In genomic region chr6:105759015-105759414, GRCh38 we compare ENCODE assay signal across 20 cellular contexts.
A peak's percentile ranks its signal among the peaks of the same experiment; 100 is the strongest.
DNase-seq lines count a peak whose midpoint lies in the region; ATAC-seq, FAIRE-seq and TF ChIP-seq lines count a peak whose summit lies in the region.
"Had no signal": no experiment of that assay in that cellular context is flagged by ENCODE, and none has a peak within 500 bp of the region (broad histone marks: within the 10 kb centered on the region; RNA-seq: fewer than 3 reads in every experiment).

No MANE protein-coding gene starts in this region.

- BruUV-seq in Calu3 (replicated peaks; lab: Mats Ljungman, UMichigan) = no TSS peak

- ATAC-seq in left colon (peak; percentile 68), GM19328 (IDR thresholded peaks at IDR 0.05; ENCODE audit: unreplicated experiment) (no peak), GM19324 (IDR thresholded peaks at IDR 0.05; ENCODE audit: low FRiP score, unreplicated experiment) (no peak)

- H2AFZ ChIP-seq in MM.1S (ENCODE audit: low read length) (peak overlapping the region; percentile 37), SK-N-SH (ENCODE audit: low read depth) (no peak overlapping the region)

- peak overlapping the region; percentile 56 for H3K4me2 ChIP-seq in MM.1S (ENCODE audit: low read depth, low read length)
- no peak overlapping the region for H3K4me2 ChIP-seq in SK-N-SH

- TF ChIP-seq EP300 in SK-N-SH (IDR thresholded peaks at IDR 0.05; ENCODE audit: borderline replicate concordance in 1 of 2, low read depth in 1 of 2, low read length in 1 of 2) = no peak

- H3K9ac ChIP-seq in MM.1S (ENCODE audit: low read length) (peak overlapping the region; percentile 56), SK-N-SH (no peak overlapping the region)

- H3K9me3 Mint-ChIP-seq in Calu3 (ENCODE audit: low read depth, unreplicated experiment) = no peaks in the 10 kb centered on the region
- H3K9me3 Mint-ChIP-seq: HFFc6 had no signal

- POLR2A ChIA-PET in SK-N-SH (lab: Yijun Ruan, JAX) = no interaction called here

- H3K4me3 ChIP-seq in MM.1S (ENCODE audit: low read length) = no peak overlapping the region
- no peak overlapping the region for H3K4me3 ChIP-seq in bronchial epithelial cell (ENCODE audit: low read depth, low read length)
- no peak overlapping the region for H3K4me3 ChIP-seq in SK-N-SH (ENCODE audit: low read depth in 2 of 2, low read length in 1 of 2)

- TF ChIP-seq CTCF in Calu3 (IDR thresholded peaks at IDR 0.05; ENCODE audit: unreplicated experiment) (no peak), MM.1S (IDR thresholded peaks at IDR 0.05; ENCODE audit: low read length) (no peak), bronchial epithelial cell (IDR thresholded peaks at IDR 0.05; ENCODE audit: insufficient read depth, low read length, severe bottlenecking) (no peak), SK-N-SH (IDR thresholded peaks at IDR 0.05) (no peak)

- H3K27ac ChIP-seq in MM.1S (ENCODE audit: low read length) (peak overlapping the region; percentile 91), SK-N-SH (ENCODE audit: low read depth in 2 of 2, low read length in 1 of 2) (peak overlapping the region in 1 of 2 experiments; percentile 82; a peak in 1 of 4 replicates)

- peak; percentile 44 for DNase-seq in Calu3
- DNase-seq in MM.1S = no peak
- peak; percentile 83 for DNase-seq in bronchial epithelial cell (ENCODE audit: low read depth)
- no peak for DNase-seq in left colon
- no peak for DNase-seq in cardiac septum (ENCODE audit: low spot score)
- DNase-seq in SK-N-SH = no peak
- DNase-seq: C1 segment of cervical spinal cord, DMS 273 treated with DMSO at 0.1 percent for 48 hours, HFFc6, Kasumi-1, NCI-H1105 treated with DMSO at 0.1 percent for 48 hours, NCI-H2029, NCI-H2171 treated with DMSO at 0.1 percent for 48 hours, NCI-H446 treated with DMSO at 0.1 percent for 48 hours, RPMI8226, SIG-M5 had no signal

- TF ChIP-seq RAD21 in SK-N-SH (IDR thresholded peaks at IDR 0.05; ENCODE audit: low read length) = no peak

- no peaks in the 10 kb centered on the region for H3K27me3 ChIP-seq in MM.1S (replicated peaks; ENCODE audit: insufficient read depth, low read length)
- no peaks in the 10 kb centered on the region for H3K27me3 ChIP-seq in bronchial epithelial cell (ENCODE audit: control insufficient read depth, insufficient read depth, low read length)
- no peaks in the 10 kb centered on the region for H3K27me3 ChIP-seq in SK-N-SH (ENCODE audit: insufficient read depth)

- H3K27me3 Mint-ChIP-seq in Calu3 (ENCODE audit: unreplicated experiment) = no peaks in the 10 kb centered on the region

- no peaks in the 10 kb centered on the region for H3K9me3 ChIP-seq in MM.1S (replicated peaks; ENCODE audit: insufficient read depth, low read length)
- no peaks in the 10 kb centered on the region for H3K9me3 ChIP-seq in SK-N-SH

- no peak for FAIRE-seq in bronchial epithelial cell (lab: Jason Lieb, UNC)
- FAIRE-seq: A204.1, GM12892 had no signal

- H3K27ac Mint-ChIP-seq in Calu3 (ENCODE audit: unreplicated experiment) = peak overlapping the region; percentile 86

- peaks cover 13% of the 10 kb centered on the region for H3K36me3 Mint-ChIP-seq in Calu3 (ENCODE audit: insufficient read depth, unreplicated experiment)

- H3K4me1 ChIP-seq in MM.1S (ENCODE audit: low read length) = peaks cover 35% of the 10 kb centered on the region
- peaks cover 0 to 6% of the 10 kb centered on the region in 2 experiments; a peak in 2 of 4 replicates for H3K4me1 ChIP-seq in SK-N-SH (ENCODE audit: control insufficient read depth in 1 of 2, insufficient read depth in 2 of 2, low read depth in 1 of 2, low read length in 1 of 2)

- no peak overlapping the region for H3K4me3 Mint-ChIP-seq in Calu3 (ENCODE audit: low read depth, unreplicated experiment)

- intact Hi-C loops in Calu3 (cut with micrococcal nuclease; ENCODE audit: unreplicated experiment) = loop anchor here (5.0 kb wide), 2 partner anchors 33 to 123 kb away; no protein-coding TSS in a partner anchor
- intact Hi-C loops in left colon (cut with DNase I, micrococcal nuclease) = no loop called here
- intact Hi-C loops in cardiac septum (cut with DNase I) = no loop called here

- H4K20me1 ChIP-seq in MM.1S (ENCODE audit: insufficient read depth, low read length) (no peaks in the 10 kb centered on the region), SK-N-SH (ENCODE audit: insufficient read depth) (no peaks in the 10 kb centered on the region)

- H3K9me2 ChIP-seq in MM.1S (replicated peaks; ENCODE audit: insufficient read depth, low read length) (no peaks in the 10 kb centered on the region), SK-N-SH (no peaks in the 10 kb centered on the region)

- H3F3A ChIP-seq in MM.1S (ENCODE audit: insufficient read depth, low read length) (peaks cover 25% of the 10 kb centered on the region), SK-N-SH (replicated peaks; ENCODE audit: insufficient read depth) (no peaks in the 10 kb centered on the region)

- peaks cover 52% of the 10 kb centered on the region for H3K4me1 Mint-ChIP-seq in Calu3 (ENCODE audit: low read depth, unreplicated experiment)

- H3K36me3 ChIP-seq in MM.1S (replicated peaks; ENCODE audit: insufficient read depth, low read length) (no peaks in the 10 kb centered on the region), bronchial epithelial cell (ENCODE audit: control insufficient read depth, insufficient read depth, low read length) (no peaks in the 10 kb centered on the region), SK-N-SH (replicated peaks in 1 of 2; ENCODE audit: control insufficient read depth in 1 of 2, insufficient read depth in 2 of 2, low read length in 1 of 2) (no peaks in the 10 kb centered on the region)

- no peaks in the 10 kb centered on the region for H3K79me2 ChIP-seq in MM.1S (ENCODE audit: low read length)
- no peaks in the 10 kb centered on the region for H3K79me2 ChIP-seq in SK-N-SH (ENCODE audit: insufficient read depth)

- WGBS in SK-N-SH (ENCODE audit: low lambda C conversion rate) = 94% methylated on average over 2 of the region's 2 CpGs

- CTCF ChIA-PET in Calu3 (lab: Charles Lee) = no interaction called here
- CTCF ChIA-PET in SK-N-SH (lab: Yijun Ruan, JAX) = no interaction called here

TF ChIP-seq in SK-N-SH, 30 proteins besides CTCF, POLR2A, EP300 and RAD21:
- TF ChIP-seq NFIC (IDR thresholded peaks at IDR 0.05; ENCODE audit: borderline replicate concordance) (no peak), USF1 (IDR thresholded peaks at IDR 0.05; ENCODE audit: borderline replicate concordance, low read depth) (no peak), TEAD4 (IDR thresholded peaks at IDR 0.05; ENCODE audit: borderline replicate concordance, insufficient read depth) (no peak), GABPA (IDR thresholded peaks at IDR 0.05; ENCODE audit: low read depth) (no peak), CHD2 (IDR thresholded peaks at IDR 0.05; ENCODE audit: low read length, partially characterized antibody) (no peak), NRF1 (IDR thresholded peaks at IDR 0.05; ENCODE audit: low read depth, low read length) (no peak)

Comparison
In these comparisons a context has a peak if more than half of its experiments do, and no peak if none do; other contexts are left out.
1. DNase-seq: peak in Calu3 (single experiment) and bronchial epithelial cell (single experiment); none in MM.1S (single experiment), left colon (0 of 2), cardiac septum (single experiment) and SK-N-SH (single experiment).